Comparison of ENCODE assay signal across 8 cellular contexts in genomic region chr17:7215136-7215638, GRCh38. TPM values are rescaled to one million over a fixed set of nuclear protein-coding genes. Genes with fewer than 3 reads are reported as not detected.
DNase-seq lines count a peak whose midpoint lies in the region; ATAC-seq, FAIRE-seq and TF ChIP-seq lines count a peak whose summit lies in the region.

No MANE protein-coding gene starts in this region.

- peak overlapping the region; percentile 82; the same call in 1 of the 2 replicates for H3K23ac ChIP-seq in IMR-90 (ENCODE audit: low read depth, low read length)

- WGBS in IMR-90 (ENCODE audit: extremely low coverage in 2 of 2, insufficient read length in 1 of 2), 2 experiments = 0% methylated on average over 4 of the region's 9 CpGs; no CpG with 5 or more reads in 1 of the 2 experiments

- no peaks in the 10 kb centered on the region for H3K27me3 ChIP-seq in IMR-90 (ENCODE audit: control insufficient read depth, insufficient read depth, low read length)
- no peaks in the 10 kb centered on the region for H3K27me3 ChIP-seq in muscle layer of duodenum (ENCODE audit: low read depth, low read length)

- no peak overlapping the region for H3K18ac ChIP-seq in IMR-90 (ENCODE audit: low read depth, low read length)

- no peak for DNase-seq in IMR-90
- no peak for DNase-seq in cardiac fibroblast (ENCODE audit: low read depth in 2 of 2)
- no peak for DNase-seq in NOMO-1 treated with dmso at 0.1 percent for 144 hours (lab: John Stamatoyannopoulos, UW; ENCODE audit: unreplicated experiment)
- DNase-seq in left lobe of liver (ENCODE audit: low spot score) = no peak

- ATAC-seq in IMR-90 (ENCODE audit: low read depth) (no peak), HG03025 (IDR thresholded peaks at IDR 0.05; ENCODE audit: low FRiP score, unreplicated experiment) (no peak), HG02763 (IDR thresholded peaks at IDR 0.05; ENCODE audit: unreplicated experiment) (no peak), left lobe of liver (no peak)

- in situ Hi-C loops in IMR-90 (cut with MboI; ENCODE audit: low sequenced_read_pairs) = no loop called here

- H3K14ac ChIP-seq in IMR-90 (replicated peaks; ENCODE audit: low read depth, low read length) = peak overlapping the region; percentile 24; the same call in 1 of the 2 replicates

- CTCF ChIA-PET in IMR-90 (lab: Yijun Ruan, JAX) = interaction anchor here (0.8 to 1.1 kb wide), 2 partner anchors 170 to 304 kb away, joined by 3 to 6 read pairs; no protein-coding TSS in a partner anchor

- H4K91ac ChIP-seq in IMR-90 (ENCODE audit: insufficient read depth, low read depth, low read length) = no peak overlapping the region; the same call in 1 of the 2 replicates

- H4K8ac ChIP-seq in IMR-90 (ENCODE audit: low read depth in 2 of 2, low read length in 2 of 2) = peak overlapping the region in 1 of 2 experiments; percentile 11; a peak in 1 of 4 replicates

- FAIRE-seq in A204.1 (lab: Jason Lieb, UNC) = peak; percentile 91

- intact Hi-C loops in IMR-90 (cut with micrococcal nuclease) = no loop called here

- H3K9ac ChIP-seq in IMR-90 (ENCODE audit: low read depth, low read length) = peak overlapping the region; percentile 37

- no peak overlapping the region for H2BK120ac ChIP-seq in IMR-90 (ENCODE audit: low read depth, low read length)

- peaks cover 58% of the 10 kb centered on the region for H4K20me1 ChIP-seq in IMR-90 (ENCODE audit: insufficient read depth, low read length)

- no peak overlapping the region for H2BK20ac ChIP-seq in IMR-90 (ENCODE audit: low read depth, low read length)

- no peaks in the 10 kb centered on the region for H3K9me3 ChIP-seq in IMR-90 (ENCODE audit: control insufficient read depth, insufficient read depth, low read length)
- H3K9me3 ChIP-seq in muscle layer of duodenum (ENCODE audit: control insufficient read depth in 1 of 2, low read length in 2 of 2) = no peaks in the 10 kb centered on the region

- dilution Hi-C loops in IMR-90 (cut with HindIII; ENCODE audit: low sequenced_read_pairs, unreplicated experiment) = no loop called here

- peaks cover 4 to 78% of the 10 kb centered on the region in 2 experiments; a peak in 3 of 4 replicates for H3K79me1 ChIP-seq in IMR-90 (ENCODE audit: low read depth in 1 of 2, low read length in 2 of 2)

- peak overlapping the region; percentile 5 for H3K4me3 ChIP-seq in IMR-90 (ENCODE audit: insufficient read depth, low read depth, low read length)
- H3K4me3 ChIP-seq in cardiac fibroblast (replicated peaks in 1 of 2; ENCODE audit: low read depth in 2 of 2, low read length in 2 of 2) = peak overlapping the region; percentile 51
- H3K4me3 ChIP-seq in muscle layer of duodenum (ENCODE audit: low read depth in 1 of 2, low read length in 2 of 2) = peak overlapping the region; percentile 70 to 77

- TF ChIP-seq RAD21 in IMR-90 (IDR thresholded peaks at IDR 0.05; ENCODE audit: low read length) = no peak

- POLR2A ChIA-PET in IMR-90 (lab: Charles Lee; ENCODE audit: unreplicated experiment) = no interaction called here

- peak overlapping the region; percentile 45 for H3K4me2 ChIP-seq in IMR-90 (ENCODE audit: low read depth, low read length)

- BruUV-seq in IMR-90 (replicated peaks; lab: Mats Ljungman, UMichigan) = no TSS peak

- peak overlapping the region; percentile 73 for H2AFZ ChIP-seq in IMR-90 (replicated peaks; ENCODE audit: low read length, poor library complexity)

- no peak for TF ChIP-seq POLR2A in IMR-90 (IDR thresholded peaks at IDR 0.05; ENCODE audit: low read depth, low read length)

- H2BK15ac ChIP-seq in IMR-90 (ENCODE audit: low read depth, low read length) = 0 out of 3 replicates have a peak overlapping the region, but pooled peaks have one; percentile 6

- H3K27ac ChIP-seq in IMR-90 (ENCODE audit: insufficient read depth, low read length) (peak overlapping the region; percentile 46), muscle layer of duodenum (ENCODE audit: low read length) (peak overlapping the region; percentile 56)

- H3K4ac ChIP-seq in IMR-90 (ENCODE audit: low read depth, low read length) = peak overlapping the region; percentile 62

- H3K56ac ChIP-seq in IMR-90 (ENCODE audit: extremely low read depth, insufficient read depth, low read length) = no peak overlapping the region

- TF ChIP-seq CTCF in IMR-90 (conservative IDR thresholded peaks at IDR 0.05; ENCODE audit: low read depth, low read length) (no peak), cardiac fibroblast (IDR thresholded peaks at IDR 0.05; ENCODE audit: low read depth, low read length) (no peak)

- peaks cover 21% of the 10 kb centered on the region for H3K4me1 ChIP-seq in IMR-90 (ENCODE audit: control insufficient read depth, insufficient read depth, low read length)
- peaks cover 25 to 48% of the 10 kb centered on the region in 2 donors for H3K4me1 ChIP-seq in muscle layer of duodenum (ENCODE audit: control insufficient read depth in 1 of 2, insufficient read depth in 2 of 2, low read length in 2 of 2)

- H3K36me3 ChIP-seq in IMR-90 (ENCODE audit: control insufficient read depth, insufficient read depth, low read length) (no peaks in the 10 kb centered on the region), muscle layer of duodenum (ENCODE audit: control insufficient read depth in 1 of 2, insufficient read depth in 2 of 2, low read length in 2 of 2) (no peaks in the 10 kb centered on the region)

- H2BK5ac ChIP-seq in IMR-90 (ENCODE audit: low read depth, low read length, poor library complexity, severe bottlenecking) = peak overlapping the region; percentile 31

- peak overlapping the region; percentile 92 for H2AK9ac ChIP-seq in IMR-90 (replicated peaks; ENCODE audit: low read depth, low read length, poor library complexity)

- H2AK5ac ChIP-seq in IMR-90 (ENCODE audit: low read depth, low read length) = peak overlapping the region; percentile 56

- no peak overlapping the region for H4K5ac ChIP-seq in IMR-90 (ENCODE audit: low read depth, low read length)

- H3K9me1 ChIP-seq in IMR-90 (ENCODE audit: insufficient read depth, low read length) = peaks cover 21% of the 10 kb centered on the region

TF ChIP-seq in IMR-90, 13 proteins besides CTCF, POLR2A, EP300 and RAD21:
- peak; percentile 43; the same call in 1 of the 2 replicates for TF ChIP-seq CEBPB (IDR thresholded peaks at IDR 0.05; ENCODE audit: low read depth, low read length)
- peak; percentile 83; the same call in 1 of the 2 replicates for TF ChIP-seq MXI1 (IDR thresholded peaks at IDR 0.05; ENCODE audit: borderline replicate concordance, low read depth, low read length)
- TF ChIP-seq CHD1 (IDR thresholded peaks at IDR 0.05; ENCODE audit: low read depth, low read length) = no peak
- TF ChIP-seq USF2 (IDR thresholded peaks at IDR 0.05; ENCODE audit: low read depth, low read length) = no peak; the same call in 1 of the 2 replicates
- no peak for TF ChIP-seq NFE2L2 (IDR thresholded peaks at IDR 0.05; ENCODE audit: low read depth, low read length)

RNA-seq across cellular contexts. Expression of gene DLG4, which starts 4.4 kb away (rescaled TPM):
- 8.1 and 8.2 TPM in 2 replicates for total RNA-seq in IMR-90 (2012; rRNA removed)
- polyA plus RNA-seq in IMR-90 (2012; rRNA removed) = 28.5 and 30.5 TPM in 2 replicates
- polyA plus RNA-seq in IMR-90 (2012; cell fraction: cytosol; rRNA removed) = 13.6 and 24.5 TPM in 2 replicates
- polyA plus RNA-seq in IMR-90 (2012; cell fraction: nucleus; rRNA removed; ENCODE audit: low replicate concordance) = 118 and 142 TPM in 2 replicates
- total RNA-seq in left lobe of liver = 5.5 TPM

RNA-seq across cellular contexts. Expression of gene ACADVL, which starts 4.6 kb away (rescaled TPM):
- total RNA-seq in IMR-90 (2012; rRNA removed) (129 and 139 TPM in 2 replicates), left lobe of liver (1,044 TPM)
- polyA plus RNA-seq in IMR-90 (2012; rRNA removed) = 752 and 844 TPM in 2 replicates
- 312 and 348 TPM in 2 replicates for polyA plus RNA-seq in IMR-90 (2012; cell fraction: cytosol; rRNA removed)
- polyA plus RNA-seq in IMR-90 (2012; cell fraction: nucleus; rRNA removed; ENCODE audit: low replicate concordance) = 6,277 and 8,711 TPM in 2 replicates

RNA-seq across cellular contexts. Expression of gene DVL2, which starts 19.1 kb away (rescaled TPM):
- total RNA-seq in IMR-90 (2012; rRNA removed) (20.3 and 21.3 TPM in 2 replicates), left lobe of liver (10.0 TPM)
- 10.5 and 11.8 TPM in 2 replicates for polyA plus RNA-seq in IMR-90 (2012; rRNA removed)
- 5.9 and 9.6 TPM in 2 replicates for polyA plus RNA-seq in IMR-90 (2012; cell fraction: cytosol; rRNA removed)
- 14.5 and 26.4 TPM in 2 replicates for polyA plus RNA-seq in IMR-90 (2012; cell fraction: nucleus; rRNA removed; ENCODE audit: low replicate concordance)

RNA-seq across cellular contexts. Expression of gene PHF23, which starts 24.1 kb away (rescaled TPM):
- total RNA-seq in IMR-90 (2012; rRNA removed) = 44.8 and 45.5 TPM in 2 replicates
- polyA plus RNA-seq in IMR-90 (2012; rRNA removed) = 54.4 and 58.5 TPM in 2 replicates
- 37.0 TPM in 2 replicates for polyA plus RNA-seq in IMR-90 (2012; cell fraction: cytosol; rRNA removed)
- polyA plus RNA-seq in IMR-90 (2012; cell fraction: nucleus; rRNA removed; ENCODE audit: low replicate concordance) = 22.3 and 31.7 TPM in 2 replicates
- total RNA-seq in left lobe of liver = 16.5 TPM

RNA-seq across cellular contexts. Expression of gene GABARAP, which starts 27.1 kb away (rescaled TPM):
- total RNA-seq in IMR-90 (2012; rRNA removed) (70.8 and 77.8 TPM in 2 replicates), left lobe of liver (235 TPM)
- polyA plus RNA-seq in IMR-90 (2012; rRNA removed) = 702 and 780 TPM in 2 replicates
- 264 and 350 TPM in 2 replicates for polyA plus RNA-seq in IMR-90 (2012; cell fraction: cytosol; rRNA removed)
- polyA plus RNA-seq in IMR-90 (2012; cell fraction: nucleus; rRNA removed; ENCODE audit: low replicate concordance) = 43.9 and 256 TPM in 2 replicates

Comparison
In these comparisons a context has a peak if more than half of its experiments do, and no peak if none do; other contexts are left out.
1. H3K4me3 ChIP-seq: peak in every context shown above with its lines; median percentile 74 in muscle layer of duodenum; 51 in cardiac fibroblast; 5 in IMR-90.